ENCODE assay signal across 8 cellular contexts in the genomic region with DNA sequence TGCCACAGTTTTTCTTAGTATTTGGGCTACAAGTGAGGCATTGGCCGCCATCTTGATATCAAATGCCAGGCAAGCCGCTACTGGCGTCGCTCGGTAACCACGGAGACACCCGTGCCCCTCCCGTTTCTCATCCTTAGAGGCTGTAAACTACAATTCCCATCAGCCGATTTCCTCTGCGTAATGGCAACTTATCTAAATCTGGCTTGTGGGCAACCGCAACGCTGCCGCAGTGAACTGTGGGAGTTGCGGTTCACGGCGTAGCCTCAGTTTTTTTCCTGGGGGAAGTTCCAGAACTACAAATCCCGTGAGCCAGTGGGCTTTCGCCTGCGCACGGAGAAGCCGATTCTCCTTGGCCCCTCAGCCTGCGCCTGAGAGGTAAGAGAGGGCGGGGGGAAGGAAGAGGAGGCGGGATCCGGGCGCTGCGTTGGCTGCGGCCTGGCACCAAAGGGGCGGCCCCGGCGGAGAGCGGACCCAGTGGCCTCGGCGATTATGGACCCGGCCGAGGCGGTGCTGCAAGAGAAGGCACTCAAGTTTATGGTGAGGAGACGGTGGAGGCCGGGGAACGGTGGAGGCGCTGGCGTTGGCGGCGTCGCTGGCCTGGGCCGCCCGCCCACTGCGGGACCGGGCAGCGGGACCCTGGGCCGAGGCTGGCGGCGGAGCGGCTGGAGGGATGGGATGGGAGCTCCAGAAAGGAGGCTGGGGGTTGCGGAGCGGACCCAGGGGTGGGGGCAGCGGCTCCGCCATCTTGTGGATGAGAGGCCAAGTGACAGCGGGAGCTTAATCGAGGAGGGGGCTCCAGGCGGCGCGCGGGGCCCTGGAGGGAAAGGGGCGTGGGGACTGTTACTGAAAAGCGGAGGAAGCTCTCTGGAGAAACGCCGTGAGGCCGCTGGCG. TPM values are rescaled to one million over a fixed set of nuclear protein-coding genes. Genes with fewer than 3 reads are reported as not detected.
DNase-seq lines count a peak whose midpoint lies in the region; ATAC-seq and TF ChIP-seq lines count a peak whose summit lies in the region.

A gene (plus strand): TSS at position 474 of the 892 bp plus-strand sequence. CDS start 16 bp downstream, at position 490.

- no peak for TF ChIP-seq CTCF in PC-9 (conservative IDR thresholded peaks at IDR 0.05)
- TF ChIP-seq CTCF in mucosa of descending colon (IDR thresholded peaks at IDR 0.05): no peak

- no peaks in the 10 kb centered on the region for H3K9me3 ChIP-seq in PC-9 (ENCODE audit: insufficient read depth, low read depth)
- H3K9me3 ChIP-seq in mucosa of descending colon: no peaks in the 10 kb centered on the region

- H3K27ac ChIP-seq in PC-9: peak within 1 kb of the TSS; percentile 39
- peak within 1 kb of the TSS; percentile 75 for H3K27ac ChIP-seq in epithelial cell of prostate

- peak within 1 kb of the TSS; percentile 85 for H3K4me2 ChIP-seq in PC-9

- H3K36me3 ChIP-seq in PC-9 (ENCODE audit: low read depth): no peaks in the 10 kb centered on the region
- H3K36me3 ChIP-seq in mucosa of descending colon (ENCODE audit: low read depth): no peaks in the 10 kb centered on the region

- H4K20me1 ChIP-seq in PC-9 (ENCODE audit: insufficient read depth): no peaks in the 10 kb centered on the region

- CTCF ChIA-PET in PC-9 (lab: Charles Lee): interaction anchor here (1.1 kb wide), 1 partner anchor 14 kb away, joined by 3 read pairs; no protein-coding TSS in a partner anchor

- H3K4me1 ChIP-seq in PC-9 (replicated peaks; ENCODE audit: insufficient read depth) (peaks cover 11% of the 10 kb centered on the region; the same call in 1 of the 2 replicates), mucosa of descending colon (ENCODE audit: low read depth) (no peaks in the 10 kb centered on the region)

- no TSS peak for BruUV-seq in PC-9 (replicated peaks; lab: Mats Ljungman, UMichigan)

- H3K4me3 ChIP-seq in Jurkat, Clone E6-1 (ENCODE audit: low read length): peak within 1 kb of the TSS; percentile 72
- H3K4me3 ChIP-seq in PC-9 (peak within 1 kb of the TSS; percentile 86), mucosa of descending colon (peak within 1 kb of the TSS; percentile 84)

- peak; percentile 95 for ATAC-seq in GM21619 (IDR thresholded peaks at IDR 0.05; ENCODE audit: unreplicated experiment)
- peak; percentile 99 for ATAC-seq in mucosa of descending colon

- H3K79me2 ChIP-seq in PC-9 (ENCODE audit: low read depth): peaks cover 13% of the 10 kb centered on the region

- no peaks in the 10 kb centered on the region for H3K9me2 ChIP-seq in PC-9 (ENCODE audit: insufficient read depth)

- peak within 1 kb of the TSS; percentile 92 for H2AFZ ChIP-seq in PC-9

- intact Hi-C loops in PC-9 (cut with micrococcal nuclease; ENCODE audit: unreplicated experiment): no loop called here
- intact Hi-C loops in mucosa of descending colon (cut with DNase I, micrococcal nuclease): no loop called here

- DNase-seq in DMS153 treated with DMSO at 0.1 percent for 48 hours (lab: John Stamatoyannopoulos, UW; ENCODE audit: unreplicated experiment) (peak; percentile 96), PC-9 (peak; percentile 92 to 94), epithelial cell of prostate (ENCODE audit: low read depth, low spot score) (peak; percentile 98), mucosa of descending colon (peak; percentile 95 to 97 (median 97))
- peak; percentile 99 for DNase-seq in Jurkat, Clone E6-1 (ENCODE audit: low read depth, low spot score)
- peak; percentile 91 for DNase-seq in activated T-cell treated with anti-CD3 and anti-CD28 coated beads, Interleukin-2, amount 50 U/mL, for 1 hour
- peak; percentile 92 for DNase-seq in stimulated activated CD8-positive, alpha-beta memory T cell treated with anti-CD3 and anti-CD28 coated beads, Interleukin-4, amount 100 ng/mL, for 24 hours (ENCODE audit: low read depth)

- peaks cover 6% of the 10 kb centered on the region; the same call in 1 of the 2 replicates for H3F3A ChIP-seq in PC-9 (ENCODE audit: insufficient read depth, low read depth)

- H3K27me3 ChIP-seq in PC-9 (ENCODE audit: insufficient read depth, low read depth): no peaks in the 10 kb centered on the region

- POLR2A ChIA-PET in PC-9 (lab: Charles Lee; ENCODE audit: unreplicated experiment): interaction anchor here (0.7 kb wide), 1 partner anchor 65 kb away, joined by 3 read pairs; no protein-coding TSS in a partner anchor

RNA-seq across cellular contexts. Expression of the gene that starts here (rescaled TPM):
- polyA plus RNA-seq in Jurkat, Clone E6-1 (2012; ENCODE audit: insufficient read depth, insufficient read length): 12.9 TPM
- total RNA-seq in PC-9 (2021) (14.1 and 15.6 TPM in 2 replicates), mucosa of descending colon (10 to 100 TPM; 12.4 to 19.5 (median 16.0) TPM)

Comparison
In these comparisons a context has a peak if more than half of its experiments do, and no peak if none do; other contexts are left out.
1. Peak in every context shown above with its lines: DNase-seq, ATAC-seq, H3K4me3 ChIP-seq and H3K27ac ChIP-seq.